In genomic region chr17:50101346-50102163, GRCh38 we compare ENCODE assay signal across 9 cellular contexts. TPM values are rescaled to one million over a fixed set of nuclear protein-coding genes. Genes with fewer than 3 reads are reported as not detected.
DNase-seq lines count a peak whose midpoint lies in the region; ATAC-seq and TF ChIP-seq lines count a peak whose summit lies in the region.
"Had no signal": no experiment of that assay in that cellular context is flagged by ENCODE, and none has a peak within 500 bp of the region (broad histone marks: within the 10 kb centered on the region; RNA-seq: fewer than 3 reads in every experiment).

No MANE protein-coding gene starts in this region.

- H3K79me2 ChIP-seq in smooth muscle cell (ENCODE audit: low read depth) = no peaks in the 10 kb centered on the region

- H3K36me3 Mint-ChIP-seq in brain = peaks cover 18% of the 10 kb centered on the region

- no peaks in the 10 kb centered on the region for H3K27me3 Mint-ChIP-seq in brain

- H3K4me1 ChIP-seq in HUES48 (ENCODE audit: control insufficient read depth, insufficient read depth, low read length) (peaks cover 9% of the 10 kb centered on the region), smooth muscle cell (ENCODE audit: low read depth) (peaks cover 14% of the 10 kb centered on the region)

- 51% methylated on average over 14 of the region's 17 CpGs for WGBS in smooth muscle cell (ENCODE audit: low lambda C conversion rate)

- H3K27me3 ChIP-seq in HUES48 (ENCODE audit: control insufficient read depth, insufficient read depth, low read length) (no peaks in the 10 kb centered on the region), smooth muscle cell (ENCODE audit: low read depth) (no peaks in the 10 kb centered on the region)

- peak overlapping the region; percentile 4 for H3K4me2 ChIP-seq in smooth muscle cell

- peak overlapping the region in 4 of 5 experiments; percentile 22 to 61 (median 40) for H3K4me3 Mint-ChIP-seq in brain

- DNase-seq in left colon (peak; percentile 80 to 92), smooth muscle cell (lab: John Stamatoyannopoulos, UW; ENCODE audit: unreplicated experiment) (no peak), DMS79 treated with DMSO at 0.1 percent for 48 hours (lab: John Stamatoyannopoulos, UW) (no peak), germinal center (ENCODE audit: low spot score) (no peak), T1000 (lab: John Stamatoyannopoulos, UW) (no peak)
- DNase-seq: activated CD4-positive, alpha-beta T cell treated with anti-CD3 and anti-CD28 coated beads for 1 hour had no signal

- intact Hi-C loops in left colon (cut with DNase I, micrococcal nuclease) = no loop called here

- no peaks in the 10 kb centered on the region for H4K20me1 ChIP-seq in smooth muscle cell (ENCODE audit: low read depth)

- TF ChIP-seq CTCF in brain (conservative IDR thresholded peaks at IDR 0.05) (peak in 1 of 2 experiments; percentile 34), smooth muscle cell (IDR thresholded peaks at IDR 0.05; ENCODE audit: borderline replicate concordance, insufficient read depth, poor library complexity, severe bottlenecking) (no peak)

- H3K9me3 Mint-ChIP-seq in brain = no peaks in the 10 kb centered on the region

- H3K4me3 ChIP-seq in HUES48 (ENCODE audit: low read depth, low read length) = no peak overlapping the region
- no peak overlapping the region for H3K4me3 ChIP-seq in smooth muscle cell

- H2AFZ ChIP-seq in smooth muscle cell (ENCODE audit: low read depth) = no peak overlapping the region

- H3K9me3 ChIP-seq in HUES48 (ENCODE audit: control insufficient read depth, insufficient read depth, low read length) (no peaks in the 10 kb centered on the region), smooth muscle cell (replicated peaks; ENCODE audit: low read depth) (no peaks in the 10 kb centered on the region)

- peak overlapping the region; percentile 48 for H3K27ac ChIP-seq in HUES48 (ENCODE audit: low read depth, low read length)
- H3K27ac ChIP-seq in smooth muscle cell (ENCODE audit: low read depth) = no peak overlapping the region

- no peaks in the 10 kb centered on the region for H3K36me3 ChIP-seq in HUES48 (ENCODE audit: control insufficient read depth, insufficient read depth, low read length)
- no peaks in the 10 kb centered on the region for H3K36me3 ChIP-seq in smooth muscle cell (ENCODE audit: low read depth)

- H3K9ac ChIP-seq in HUES48 (ENCODE audit: low read depth, low read length) = no peak overlapping the region
- H3K9ac ChIP-seq in smooth muscle cell (ENCODE audit: low read depth) = no peak overlapping the region

- peaks cover 3% of the 10 kb centered on the region for H3F3A ChIP-seq in smooth muscle cell (ENCODE audit: low read depth)

- H3K27ac Mint-ChIP-seq in brain = peak overlapping the region in 4 of 5 experiments; percentile 58 to 93 (median 85)

- ATAC-seq in left colon = peak; percentile 80
- no peak for ATAC-seq in GM19467 (IDR thresholded peaks at IDR 0.05; ENCODE audit: unreplicated experiment)

- H3K4me1 Mint-ChIP-seq in brain = peaks cover 57% of the 10 kb centered on the region

RNA-seq across cellular contexts. Expression of gene PDK2, which starts 6.4 kb away (rescaled TPM):
- polyA plus RNA-seq in brain (ENCODE audit: insufficient read depth, low read depth, low replicate concordance) (80.8 TPM), smooth muscle cell (34.3 and 36.5 TPM in 2 replicates)
- total RNA-seq in left colon (10 to 100 TPM; 59.5 to 71.4 TPM), smooth muscle cell (21.7 and 28.2 TPM in 2 replicates)

RNA-seq across cellular contexts. Expression of gene SAMD14, which starts 28.4 kb away (rescaled TPM):
- polyA plus RNA-seq in brain (ENCODE audit: insufficient read depth, low read depth, low replicate concordance) (24.4 TPM), smooth muscle cell (13.7 and 21.1 TPM in 2 replicates)
- total RNA-seq in left colon (under 1 TPM; 0.70 to 0.92 TPM), smooth muscle cell (6.3 and 39.1 TPM in 2 replicates)

RNA-seq across cellular contexts. Expression of gene ITGA3, which starts 45.6 kb away (rescaled TPM):
- polyA plus RNA-seq in brain (ENCODE audit: insufficient read depth, low read depth, low replicate concordance) (41.3 TPM), smooth muscle cell (30.0 and 70.4 TPM in 2 replicates)
- total RNA-seq in left colon (100 to 1,000 TPM; 130 to 170 TPM), smooth muscle cell (44.7 and 77.9 TPM in 2 replicates)

RNA-seq across cellular contexts. Expression of gene PPP1R9B, which starts 48.9 kb away (rescaled TPM):
- 53.1 TPM for polyA plus RNA-seq in brain (ENCODE audit: insufficient read depth, low read depth, low replicate concordance)
- 10 to 100 TPM; 30.6 to 34.3 TPM for total RNA-seq in left colon
- 20.8 and 21.8 TPM in 2 replicates for total RNA-seq in smooth muscle cell
- 6.7 and 10.2 TPM in 2 replicates for polyA plus RNA-seq in smooth muscle cell

Comparison
In these comparisons a context has a peak if more than half of its experiments do, and no peak if none do; other contexts are left out.
1. DNase-seq: peak in left colon (2 of 2); none in smooth muscle cell (single experiment), DMS79 treated with DMSO at 0.1 percent for 48 hours (single experiment), germinal center (single experiment) and T1000 (single experiment).